ENCODE assay signal across 11 cellular contexts in the genomic region with DNA sequence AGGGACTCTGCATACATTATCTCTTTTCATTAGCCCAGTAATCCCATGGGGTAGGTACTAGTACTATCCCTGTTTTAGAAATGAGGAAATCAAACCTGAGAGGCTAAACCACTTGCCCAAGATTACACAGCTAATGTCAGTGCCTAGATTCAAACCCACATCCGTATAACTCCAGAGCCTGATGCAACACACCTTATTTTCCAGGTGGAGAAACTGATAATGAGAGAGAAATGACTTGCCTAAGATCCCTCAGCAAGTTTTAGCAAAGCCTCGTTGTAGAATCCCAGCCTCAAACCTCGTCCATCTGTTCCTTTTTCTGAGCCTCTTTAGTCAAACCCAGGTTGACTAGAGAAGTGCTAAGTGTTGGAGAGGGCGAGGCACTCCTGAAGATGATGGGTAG. TPM values are rescaled to one million over a fixed set of nuclear protein-coding genes. Genes with fewer than 3 reads are reported as not detected.
DNase-seq lines count a peak whose midpoint lies in the region; ATAC-seq lines count a peak whose summit lies in the region.
"Had no signal": no experiment of that assay in that cellular context is flagged by ENCODE, and none has a peak within 500 bp of the region (broad histone marks: within the 10 kb centered on the region; RNA-seq: fewer than 3 reads in every experiment).

No MANE protein-coding gene starts in this region.

- peaks cover 12% of the 10 kb centered on the region for H3K4me1 ChIP-seq in mesendoderm (ENCODE audit: control insufficient read depth, low read depth, low read length)

- CTCF ChIA-PET in activated CD4-positive, alpha-beta T cell treated with anti-CD3 and anti-CD28 coated beads, Interleukin-2, amount 10 ng/mL, durations not matched to agents 7 days and 5 days (lab: Charles Lee): interaction anchor here (1.6 to 2.2 kb wide), 3 partner anchors 9 to 19 kb away, joined by 5 to 9 read pairs (median 9); no protein-coding TSS in a partner anchor
- CTCF ChIA-PET in T-cell (lab: Charles Lee): interaction anchor here in 1 of 2 donors (1.2 kb wide), 1 partner anchor 8 kb away, joined by 3 read pairs; no protein-coding TSS in a partner anchor

- H2AK5ac ChIP-seq in mesendoderm (ENCODE audit: low read length): peak overlapping the region; percentile 5

- H4K5ac ChIP-seq in mesendoderm (ENCODE audit: low read length): peak overlapping the region; percentile 82

- peak overlapping the region; percentile 76 for H3K9ac ChIP-seq in mesendoderm (ENCODE audit: low read length)

- H3K4ac ChIP-seq in mesendoderm (ENCODE audit: low read depth, low read length): peak overlapping the region; percentile 85

- H3K9me3 Mint-ChIP-seq in activated CD4-positive, alpha-beta T cell treated with anti-CD3 and anti-CD28 coated beads, Interleukin-2, amount 10 ng/mL, durations not matched to agents 7 days and 5 days: no peaks in the 10 kb centered on the region
- no peaks in the 10 kb centered on the region for H3K9me3 Mint-ChIP-seq in activated CD4-positive, alpha-beta T cell treated with anti-CD3 and anti-CD28 coated beads, Interleukin-2, amount 10 ng/mL, durations not matched to agents 24 days and 14 days
- no peaks in the 10 kb centered on the region for H3K9me3 Mint-ChIP-seq in T-cell
- H3K9me3 Mint-ChIP-seq in stimulated activated memory B cell treated with anti-CD40 and anti-IgM and Interleukin-4, amounts not matched to agents 10 μg/mL and 1 μg/mL and 100 μg/mL, for 72 hours: no peaks in the 10 kb centered on the region
- H3K9me3 Mint-ChIP-seq: activated CD8-positive, alpha-beta T cell treated with anti-CD3 and anti-CD28 coated beads for 36 hours had no signal

- peak overlapping the region; percentile 83 for H3K56ac ChIP-seq in mesendoderm (ENCODE audit: low read length)

- H3K27me3 Mint-ChIP-seq in activated CD4-positive, alpha-beta T cell treated with anti-CD3 and anti-CD28 coated beads, Interleukin-2, amount 10 ng/mL, durations not matched to agents 7 days and 5 days: no peaks in the 10 kb centered on the region
- H3K27me3 Mint-ChIP-seq in activated CD4-positive, alpha-beta T cell treated with anti-CD3 and anti-CD28 coated beads, Interleukin-2, amount 10 ng/mL, durations not matched to agents 24 days and 14 days: no peaks in the 10 kb centered on the region
- peaks cover 4 to 9% of the 10 kb centered on the region in 2 donors for H3K27me3 Mint-ChIP-seq in T-cell
- no peaks in the 10 kb centered on the region for H3K27me3 Mint-ChIP-seq in stimulated activated memory B cell treated with anti-CD40 and anti-IgM and Interleukin-4, amounts not matched to agents 10 μg/mL and 1 μg/mL and 100 μg/mL, for 72 hours

- H3K18ac ChIP-seq in mesendoderm (ENCODE audit: low read length): peak overlapping the region; percentile 98

- H3K4me1 Mint-ChIP-seq in activated CD4-positive, alpha-beta T cell treated with anti-CD3 and anti-CD28 coated beads, Interleukin-2, amount 10 ng/mL, durations not matched to agents 7 days and 5 days: peaks cover 62% of the 10 kb centered on the region
- H3K4me1 Mint-ChIP-seq in activated CD4-positive, alpha-beta T cell treated with anti-CD3 and anti-CD28 coated beads, Interleukin-2, amount 10 ng/mL, durations not matched to agents 24 days and 14 days: peaks cover 54% of the 10 kb centered on the region
- H3K4me1 Mint-ChIP-seq in T-cell: peaks cover 16 to 50% (median 21%) of the 10 kb centered on the region in 3 donors
- H3K4me1 Mint-ChIP-seq in stimulated activated memory B cell treated with anti-CD40 and anti-IgM and Interleukin-4, amounts not matched to agents 10 μg/mL and 1 μg/mL and 100 μg/mL, for 72 hours: peaks cover 65% of the 10 kb centered on the region

- no peaks in the 10 kb centered on the region for H3K27me3 ChIP-seq in mesendoderm (ENCODE audit: insufficient read depth, low read length, poor library complexity)

- H3K23ac ChIP-seq in mesendoderm (ENCODE audit: low read length): no peak overlapping the region

- H3K79me1 ChIP-seq in mesendoderm (ENCODE audit: low read length): no peaks in the 10 kb centered on the region

- peaks cover 28% of the 10 kb centered on the region for H3K36me3 Mint-ChIP-seq in activated CD4-positive, alpha-beta T cell treated with anti-CD3 and anti-CD28 coated beads, Interleukin-2, amount 10 ng/mL, durations not matched to agents 7 days and 5 days (ENCODE audit: low read depth)
- H3K36me3 Mint-ChIP-seq in activated CD4-positive, alpha-beta T cell treated with anti-CD3 and anti-CD28 coated beads, Interleukin-2, amount 10 ng/mL, durations not matched to agents 24 days and 14 days (ENCODE audit: low read depth): peaks cover 25% of the 10 kb centered on the region
- H3K36me3 Mint-ChIP-seq in T-cell: no peaks in the 10 kb centered on the region
- H3K36me3 Mint-ChIP-seq in stimulated activated memory B cell treated with anti-CD40 and anti-IgM and Interleukin-4, amounts not matched to agents 10 μg/mL and 1 μg/mL and 100 μg/mL, for 72 hours: peaks cover 4% of the 10 kb centered on the region

- intact Hi-C loops in activated CD4-positive, alpha-beta T cell treated with anti-CD3 and anti-CD28 coated beads, Interleukin-2, amount 10 ng/mL, durations not matched to agents 24 days and 14 days (cut with micrococcal nuclease): no loop called here

- no CpG with 5 or more reads among the region's 4 CpGs for WGBS in mesendoderm (ENCODE audit: extremely low coverage, insufficient coverage, low lambda C conversion rate)

- no peak overlapping the region for H3K27ac Mint-ChIP-seq in activated CD4-positive, alpha-beta T cell treated with anti-CD3 and anti-CD28 coated beads, Interleukin-2, amount 10 ng/mL, durations not matched to agents 7 days and 5 days
- H3K27ac Mint-ChIP-seq in activated CD4-positive, alpha-beta T cell treated with anti-CD3 and anti-CD28 coated beads, Interleukin-2, amount 10 ng/mL, durations not matched to agents 24 days and 14 days: no peak overlapping the region
- H3K27ac Mint-ChIP-seq in T-cell: peak overlapping the region in 1 of 2 donors; percentile 17
- peak overlapping the region; percentile 29 for H3K27ac Mint-ChIP-seq in stimulated activated memory B cell treated with anti-CD40 and anti-IgM and Interleukin-4, amounts not matched to agents 10 μg/mL and 1 μg/mL and 100 μg/mL, for 72 hours
- H3K27ac Mint-ChIP-seq: activated CD8-positive, alpha-beta T cell treated with anti-CD3 and anti-CD28 coated beads for 36 hours had no signal

- H4K8ac ChIP-seq in mesendoderm (ENCODE audit: low read depth, low read length): peak overlapping the region; percentile 98

- no peak for ATAC-seq in T-cell (replicated peaks in 1 of 4)
- no peak for ATAC-seq in stimulated activated memory B cell treated with anti-CD40 and anti-IgM and Interleukin-4, amounts not matched to agents 10 μg/mL and 1 μg/mL and 100 μg/mL, for 72 hours

- H3K4me3 ChIP-seq in mesendoderm (ENCODE audit: low read length): no peak overlapping the region

- H3K79me2 ChIP-seq in mesendoderm (ENCODE audit: control insufficient read depth, insufficient read depth, low read length): peaks cover 29% of the 10 kb centered on the region

- H3K36me3 ChIP-seq in mesendoderm (ENCODE audit: control insufficient read depth, insufficient read depth, low read length): no peaks in the 10 kb centered on the region
- H3K36me3 ChIP-seq: thoracic aorta had no signal

- H3K4me3 Mint-ChIP-seq in activated CD4-positive, alpha-beta T cell treated with anti-CD3 and anti-CD28 coated beads, Interleukin-2, amount 10 ng/mL, durations not matched to agents 7 days and 5 days: peak overlapping the region; percentile 79
- H3K4me3 Mint-ChIP-seq in activated CD4-positive, alpha-beta T cell treated with anti-CD3 and anti-CD28 coated beads, Interleukin-2, amount 10 ng/mL, durations not matched to agents 24 days and 14 days: no peak overlapping the region
- peak overlapping the region; percentile 53 to 95 (median 78) for H3K4me3 Mint-ChIP-seq in T-cell
- no peak overlapping the region for H3K4me3 Mint-ChIP-seq in stimulated activated memory B cell treated with anti-CD40 and anti-IgM and Interleukin-4, amounts not matched to agents 10 μg/mL and 1 μg/mL and 100 μg/mL, for 72 hours

- H3K27ac ChIP-seq in mesendoderm (ENCODE audit: low read depth, low read length): peak overlapping the region; percentile 99

- no peak overlapping the region for H2BK15ac ChIP-seq in mesendoderm (replicated peaks; ENCODE audit: low read depth)

- peak overlapping the region; percentile 98 for H2BK120ac ChIP-seq in mesendoderm (ENCODE audit: low read depth, low read length)

- POLR2A ChIA-PET in activated CD4-positive, alpha-beta T cell treated with anti-CD3 and anti-CD28 coated beads, Interleukin-2, amount 10 ng/mL, durations not matched to agents 7 days and 5 days (lab: Charles Lee): no interaction called here
- POLR2A ChIA-PET in T-cell (lab: Charles Lee): no interaction called here

- DNase-seq in activated CD4-positive, alpha-beta T cell treated with anti-CD3 and anti-CD28 coated beads, Interleukin-2, amount 10 ng/mL, durations not matched to agents 7 days and 5 days: no peak
- no peak for DNase-seq in activated CD4-positive, alpha-beta T cell treated with anti-CD3 and anti-CD28 coated beads, Interleukin-2, amount 10 ng/mL, durations not matched to agents 24 days and 14 days
- DNase-seq in T-cell: no peak
- peak; percentile 63 for DNase-seq in mesendoderm
- DNase-seq in HUDEP-2 (lab: John Stamatoyannopoulos, UW; ENCODE audit: unreplicated experiment in 76 of 76): no peak
- DNase-seq in pons (ENCODE audit: low spot score): no peak
- no peak for DNase-seq in NCI-H2029 (lab: John Stamatoyannopoulos, UW)
- DNase-seq: kidney had no signal

- peak overlapping the region; percentile 88 for H2BK5ac ChIP-seq in mesendoderm (ENCODE audit: low read length)

- no peak overlapping the region for H3K4me2 ChIP-seq in mesendoderm (ENCODE audit: low read length)

RNA-seq across cellular contexts. Expression of a gene that starts 1.1 kb away (rescaled TPM):
- 100 to 1,000 TPM; 118 to 127 TPM for total RNA-seq in activated CD4-positive, alpha-beta T cell treated with anti-CD3 and anti-CD28 coated beads, Interleukin-2, amount 10 ng/mL, durations not matched to agents 7 days and 5 days
- 232 TPM in 2 replicates for total RNA-seq in activated CD4-positive, alpha-beta T cell treated with anti-CD3 and anti-CD28 coated beads, Interleukin-2, amount 10 ng/mL, durations not matched to agents 24 days and 14 days
- total RNA-seq in T-cell: 10 to 100 TPM; 30.7 to 64.1 (median 41.8) TPM
- polyA plus RNA-seq in mesendoderm (2013, experiment 1 of 2): 126 TPM
- 123 TPM for polyA plus RNA-seq in mesendoderm (2013, experiment 2 of 2)

Comparison
In these comparisons a context has a peak if more than half of its experiments do, and no peak if none do; other contexts are left out.
1. H3K4me3 Mint-ChIP-seq: peak in activated CD4-positive, alpha-beta T cell treated with anti-CD3 and anti-CD28 coated beads, Interleukin-2, amount 10 ng/mL, durations not matched to agents 7 days and 5 days (single experiment) and T-cell (3 of 3); none in activated CD4-positive, alpha-beta T cell treated with anti-CD3 and anti-CD28 coated beads, Interleukin-2, amount 10 ng/mL, durations not matched to agents 24 days and 14 days (single experiment) and stimulated activated memory B cell treated with anti-CD40 and anti-IgM and Interleukin-4, amounts not matched to agents 10 μg/mL and 1 μg/mL and 100 μg/mL, for 72 hours (single experiment).